In the genomic region with DNA sequence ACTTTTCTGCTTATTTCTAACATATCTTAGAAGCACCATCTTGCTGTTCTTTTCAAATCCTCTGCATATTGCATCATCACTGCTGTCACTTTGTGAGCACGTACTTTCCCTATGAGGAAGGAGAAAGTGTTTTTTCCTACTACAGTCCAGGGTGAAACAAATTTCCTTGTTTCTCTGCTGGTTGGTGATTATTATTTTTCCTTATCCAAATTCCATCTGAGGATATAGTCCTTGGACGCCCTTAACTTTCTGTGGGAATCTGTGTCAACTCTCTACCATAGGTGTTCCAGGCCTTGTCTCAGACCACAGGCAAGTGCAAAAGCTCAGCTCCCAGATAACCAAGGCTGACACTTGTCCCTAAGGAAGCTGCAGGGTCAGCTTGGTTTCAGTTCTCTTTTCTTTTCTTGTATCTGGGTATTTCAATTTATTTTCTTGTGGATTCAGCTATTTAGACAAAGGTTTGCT, we compare ENCODE assay signal across 1 cellular context.
TF ChIP-seq lines count a peak whose summit lies in the region.

No MANE protein-coding gene starts in this region.

TF ChIP-seq in K562, 482 proteins besides CTCF, POLR2A, EP300 and RAD21 (continued from another document and continues in another):
- TF ChIP-seq ZNF830 (CRISPR knock-in tag; IDR thresholded peaks at IDR 0.05) (no peak), ZNF239 (CRISPR knock-in tag; IDR thresholded peaks at IDR 0.05) (0 out of 2 replicates have a peak, but pooled peaks have one; percentile 24), ZNF696 (CRISPR knock-in tag; conservative IDR thresholded peaks at IDR 0.05) (no peak), CEBPG (CRISPR knock-in tag; IDR thresholded peaks at IDR 0.05) (peak; percentile 93), CEBPG (tag; conservative IDR thresholded peaks at IDR 0.05 in 1 of 2, IDR thresholded peaks at IDR 0.05 in 1 of 2) (peak; percentile 97 to 99), HIVEP1 (CRISPR knock-in tag; IDR thresholded peaks at IDR 0.05) (0 out of 2 replicates have a peak, but pooled peaks have one; percentile 51), NR4A1 (CRISPR knock-in tag; IDR thresholded peaks at IDR 0.05) (no peak), NR4A1 (tag; IDR thresholded peaks at IDR 0.05) (0 out of 2 replicates have a peak, but pooled peaks have one; percentile 44), C11orf30 (IDR thresholded peaks at IDR 0.05; ENCODE audit: low read depth) (peak; percentile 25; the same call in 1 of the 2 replicates), ZNF583 (CRISPR knock-in tag; IDR thresholded peaks at IDR 0.05) (0 out of 2 replicates have a peak, but pooled peaks have one; percentile 42), DPF2 (IDR thresholded peaks at IDR 0.05) (0 out of 2 replicates have a peak, but pooled peaks have one; percentile 20), LCOR (CRISPR knock-in tag; IDR thresholded peaks at IDR 0.05) (no peak), L3MBTL2 (IDR thresholded peaks at IDR 0.05) (peak; percentile 31; the same call in 1 of the 2 replicates), JUN (IDR thresholded peaks at IDR 0.05; ENCODE audit: borderline replicate concordance, low read depth, low read length) (peak; percentile 29; the same call in 1 of the 2 replicates), JUN (CRISPR knock-in tag; IDR thresholded peaks at IDR 0.05; ENCODE audit: borderline replicate concordance) (no peak), ZNF584 (CRISPR knock-in tag; IDR thresholded peaks at IDR 0.05; ENCODE audit: low read depth) (peak; percentile 72; the same call in 1 of the 2 replicates), ZNF316 (IDR thresholded peaks at IDR 0.05) (peak; percentile 13; the same call in 1 of the 2 replicates), ATF7 (IDR thresholded peaks at IDR 0.05) (peak; percentile 78), ATF1 (CRISPR knock-in tag; IDR thresholded peaks at IDR 0.05) (no peak), ATF1 (tag; IDR thresholded peaks at IDR 0.05) (peak; percentile 37), NONO (IDR thresholded peaks at IDR 0.05; ENCODE audit: low read depth in 2 of 2, low read length in 1 of 2) (no peak), ZNF717 (CRISPR knock-in tag; IDR thresholded peaks at IDR 0.05) (no peak), ZSCAN32 (CRISPR knock-in tag; IDR thresholded peaks at IDR 0.05) (peak; percentile 80), SMAD4 (CRISPR knock-in tag; conservative IDR thresholded peaks at IDR 0.05) (peak; percentile 46; the same call in 1 of the 2 replicates), NR2C2 (CRISPR knock-in tag; IDR thresholded peaks at IDR 0.05) (no peak), NR2C2 (tag; IDR thresholded peaks at IDR 0.05) (peak; percentile 9; the same call in 1 of the 2 replicates), ZNF589 (CRISPR knock-in tag; IDR thresholded peaks at IDR 0.05; ENCODE audit: low read depth) (peak; percentile 25; the same call in 1 of the 2 replicates), CEBPB (tag; IDR thresholded peaks at IDR 0.05) (peak; percentile 97), CC2D1A (IDR thresholded peaks at IDR 0.05) (no peak), MEF2D (tag; conservative IDR thresholded peaks at IDR 0.05; ENCODE audit: low read depth) (0 out of 2 replicates have a peak, but pooled peaks have one; percentile 17), PHB (CRISPR knock-in tag; IDR thresholded peaks at IDR 0.05) (no peak)
- TF ChIP-seq, protein P1, sequence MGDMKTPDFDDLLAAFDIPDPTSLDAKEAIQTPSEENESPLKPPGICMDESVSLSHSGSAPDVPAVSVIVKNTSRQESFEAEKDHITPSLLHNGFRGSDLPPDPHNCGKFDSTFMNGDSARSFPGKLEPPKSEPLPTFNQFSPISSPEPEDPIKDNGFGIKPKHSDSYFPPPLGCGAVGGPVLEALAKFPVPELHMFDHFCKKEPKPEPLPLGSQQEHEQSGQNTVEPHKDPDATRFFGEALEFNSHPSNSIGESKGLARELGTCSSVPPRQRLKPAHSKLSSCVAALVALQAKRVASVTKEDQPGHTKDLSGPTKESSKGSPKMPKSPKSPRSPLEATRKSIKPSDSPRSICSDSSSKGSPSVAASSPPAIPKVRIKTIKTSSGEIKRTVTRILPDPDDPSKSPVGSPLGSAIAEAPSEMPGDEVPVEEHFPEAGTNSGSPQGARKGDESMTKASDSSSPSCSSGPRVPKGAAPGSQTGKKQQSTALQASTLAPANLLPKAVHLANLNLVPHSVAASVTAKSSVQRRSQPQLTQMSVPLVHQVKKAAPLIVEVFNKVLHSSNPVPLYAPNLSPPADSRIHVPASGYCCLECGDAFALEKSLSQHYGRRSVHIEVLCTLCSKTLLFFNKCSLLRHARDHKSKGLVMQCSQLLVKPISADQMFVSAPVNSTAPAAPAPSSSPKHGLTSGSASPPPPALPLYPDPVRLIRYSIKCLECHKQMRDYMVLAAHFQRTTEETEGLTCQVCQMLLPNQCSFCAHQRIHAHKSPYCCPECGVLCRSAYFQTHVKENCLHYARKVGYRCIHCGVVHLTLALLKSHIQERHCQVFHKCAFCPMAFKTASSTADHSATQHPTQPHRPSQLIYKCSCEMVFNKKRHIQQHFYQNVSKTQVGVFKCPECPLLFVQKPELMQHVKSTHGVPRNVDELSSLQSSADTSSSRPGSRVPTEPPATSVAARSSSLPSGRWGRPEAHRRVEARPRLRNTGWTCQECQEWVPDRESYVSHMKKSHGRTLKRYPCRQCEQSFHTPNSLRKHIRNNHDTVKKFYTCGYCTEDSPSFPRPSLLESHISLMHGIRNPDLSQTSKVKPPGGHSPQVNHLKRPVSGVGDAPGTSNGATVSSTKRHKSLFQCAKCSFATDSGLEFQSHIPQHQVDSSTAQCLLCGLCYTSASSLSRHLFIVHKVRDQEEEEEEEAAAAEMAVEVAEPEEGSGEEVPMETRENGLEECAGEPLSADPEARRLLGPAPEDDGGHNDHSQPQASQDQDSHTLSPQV (IDR thresholded peaks at IDR 0.05): peak; percentile 62; the same call in 1 of the 2 replicates
- TF ChIP-seq, protein P2, sequence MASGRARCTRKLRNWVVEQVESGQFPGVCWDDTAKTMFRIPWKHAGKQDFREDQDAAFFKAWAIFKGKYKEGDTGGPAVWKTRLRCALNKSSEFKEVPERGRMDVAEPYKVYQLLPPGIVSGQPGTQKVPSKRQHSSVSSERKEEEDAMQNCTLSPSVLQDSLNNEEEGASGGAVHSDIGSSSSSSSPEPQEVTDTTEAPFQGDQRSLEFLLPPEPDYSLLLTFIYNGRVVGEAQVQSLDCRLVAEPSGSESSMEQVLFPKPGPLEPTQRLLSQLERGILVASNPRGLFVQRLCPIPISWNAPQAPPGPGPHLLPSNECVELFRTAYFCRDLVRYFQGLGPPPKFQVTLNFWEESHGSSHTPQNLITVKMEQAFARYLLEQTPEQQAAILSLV (tag; IDR thresholded peaks at IDR 0.05): peak; percentile 84
- TF ChIP-seq, protein P3, sequence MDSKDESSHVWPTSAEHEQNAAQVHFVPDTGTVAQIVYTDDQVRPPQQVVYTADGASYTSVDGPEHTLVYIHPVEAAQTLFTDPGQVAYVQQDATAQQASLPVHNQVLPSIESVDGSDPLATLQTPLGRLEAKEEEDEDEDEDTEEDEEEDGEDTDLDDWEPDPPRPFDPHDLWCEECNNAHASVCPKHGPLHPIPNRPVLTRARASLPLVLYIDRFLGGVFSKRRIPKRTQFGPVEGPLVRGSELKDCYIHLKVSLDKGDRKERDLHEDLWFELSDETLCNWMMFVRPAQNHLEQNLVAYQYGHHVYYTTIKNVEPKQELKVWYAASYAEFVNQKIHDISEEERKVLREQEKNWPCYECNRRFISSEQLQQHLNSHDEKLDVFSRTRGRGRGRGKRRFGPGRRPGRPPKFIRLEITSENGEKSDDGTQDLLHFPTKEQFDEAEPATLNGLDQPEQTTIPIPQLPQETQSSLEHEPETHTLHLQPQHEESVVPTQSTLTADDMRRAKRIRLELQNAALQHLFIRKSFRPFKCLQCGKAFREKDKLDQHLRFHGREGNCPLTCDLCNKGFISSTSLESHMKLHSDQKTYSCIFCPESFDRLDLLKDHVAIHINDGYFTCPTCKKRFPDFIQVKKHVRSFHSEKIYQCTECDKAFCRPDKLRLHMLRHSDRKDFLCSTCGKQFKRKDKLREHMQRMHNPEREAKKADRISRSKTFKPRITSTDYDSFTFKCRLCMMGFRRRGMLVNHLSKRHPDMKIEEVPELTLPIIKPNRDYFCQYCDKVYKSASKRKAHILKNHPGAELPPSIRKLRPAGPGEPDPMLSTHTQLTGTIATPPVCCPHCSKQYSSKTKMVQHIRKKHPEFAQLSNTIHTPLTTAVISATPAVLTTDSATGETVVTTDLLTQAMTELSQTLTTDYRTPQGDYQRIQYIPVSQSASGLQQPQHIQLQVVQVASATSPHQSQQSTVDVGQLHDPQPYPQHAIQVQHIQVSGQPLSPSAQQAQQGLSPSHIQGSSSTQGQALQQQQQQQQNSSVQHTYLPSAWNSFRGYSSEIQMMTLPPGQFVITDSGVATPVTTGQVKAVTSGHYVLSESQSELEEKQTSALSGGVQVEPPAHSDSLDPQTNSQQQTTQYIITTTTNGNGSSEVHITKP (IDR thresholded peaks at IDR 0.05; ENCODE audit: partially characterized antibody): no peak
- TF ChIP-seq, protein P4, sequence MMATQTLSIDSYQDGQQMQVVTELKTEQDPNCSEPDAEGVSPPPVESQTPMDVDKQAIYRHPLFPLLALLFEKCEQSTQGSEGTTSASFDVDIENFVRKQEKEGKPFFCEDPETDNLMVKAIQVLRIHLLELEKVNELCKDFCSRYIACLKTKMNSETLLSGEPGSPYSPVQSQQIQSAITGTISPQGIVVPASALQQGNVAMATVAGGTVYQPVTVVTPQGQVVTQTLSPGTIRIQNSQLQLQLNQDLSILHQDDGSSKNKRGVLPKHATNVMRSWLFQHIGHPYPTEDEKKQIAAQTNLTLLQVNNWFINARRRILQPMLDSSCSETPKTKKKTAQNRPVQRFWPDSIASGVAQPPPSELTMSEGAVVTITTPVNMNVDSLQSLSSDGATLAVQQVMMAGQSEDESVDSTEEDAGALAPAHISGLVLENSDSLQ (IDR thresholded peaks at IDR 0.05): peak; percentile 25; the same call in 1 of the 2 replicates
- TF ChIP-seq, protein P5, sequence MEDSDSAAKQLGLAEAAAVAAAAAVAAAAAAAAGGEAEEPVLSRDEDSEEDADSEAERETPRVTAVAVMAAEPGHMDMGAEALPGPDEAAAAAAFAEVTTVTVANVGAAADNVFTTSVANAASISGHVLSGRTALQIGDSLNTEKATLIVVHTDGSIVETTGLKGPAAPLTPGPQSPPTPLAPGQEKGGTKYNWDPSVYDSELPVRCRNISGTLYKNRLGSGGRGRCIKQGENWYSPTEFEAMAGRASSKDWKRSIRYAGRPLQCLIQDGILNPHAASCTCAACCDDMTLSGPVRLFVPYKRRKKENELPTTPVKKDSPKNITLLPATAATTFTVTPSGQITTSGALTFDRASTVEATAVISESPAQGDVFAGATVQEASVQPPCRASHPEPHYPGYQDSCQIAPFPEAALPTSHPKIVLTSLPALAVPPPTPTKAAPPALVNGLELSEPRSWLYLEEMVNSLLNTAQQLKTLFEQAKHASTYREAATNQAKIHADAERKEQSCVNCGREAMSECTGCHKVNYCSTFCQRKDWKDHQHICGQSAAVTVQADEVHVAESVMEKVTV (CRISPR knock-in tag; IDR thresholded peaks at IDR 0.05): 0 out of 2 replicates have a peak, but pooled peaks have one; percentile 22
- TF ChIP-seq, protein P6, sequence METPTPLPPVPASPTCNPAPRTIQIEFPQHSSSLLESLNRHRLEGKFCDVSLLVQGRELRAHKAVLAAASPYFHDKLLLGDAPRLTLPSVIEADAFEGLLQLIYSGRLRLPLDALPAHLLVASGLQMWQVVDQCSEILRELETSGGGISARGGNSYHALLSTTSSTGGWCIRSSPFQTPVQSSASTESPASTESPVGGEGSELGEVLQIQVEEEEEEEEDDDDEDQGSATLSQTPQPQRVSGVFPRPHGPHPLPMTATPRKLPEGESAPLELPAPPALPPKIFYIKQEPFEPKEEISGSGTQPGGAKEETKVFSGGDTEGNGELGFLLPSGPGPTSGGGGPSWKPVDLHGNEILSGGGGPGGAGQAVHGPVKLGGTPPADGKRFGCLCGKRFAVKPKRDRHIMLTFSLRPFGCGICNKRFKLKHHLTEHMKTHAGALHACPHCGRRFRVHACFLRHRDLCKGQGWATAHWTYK (CRISPR knock-in tag; IDR thresholded peaks at IDR 0.05): 0 out of 2 replicates have a peak, but pooled peaks have one; percentile 48
- TF ChIP-seq, protein P7, sequence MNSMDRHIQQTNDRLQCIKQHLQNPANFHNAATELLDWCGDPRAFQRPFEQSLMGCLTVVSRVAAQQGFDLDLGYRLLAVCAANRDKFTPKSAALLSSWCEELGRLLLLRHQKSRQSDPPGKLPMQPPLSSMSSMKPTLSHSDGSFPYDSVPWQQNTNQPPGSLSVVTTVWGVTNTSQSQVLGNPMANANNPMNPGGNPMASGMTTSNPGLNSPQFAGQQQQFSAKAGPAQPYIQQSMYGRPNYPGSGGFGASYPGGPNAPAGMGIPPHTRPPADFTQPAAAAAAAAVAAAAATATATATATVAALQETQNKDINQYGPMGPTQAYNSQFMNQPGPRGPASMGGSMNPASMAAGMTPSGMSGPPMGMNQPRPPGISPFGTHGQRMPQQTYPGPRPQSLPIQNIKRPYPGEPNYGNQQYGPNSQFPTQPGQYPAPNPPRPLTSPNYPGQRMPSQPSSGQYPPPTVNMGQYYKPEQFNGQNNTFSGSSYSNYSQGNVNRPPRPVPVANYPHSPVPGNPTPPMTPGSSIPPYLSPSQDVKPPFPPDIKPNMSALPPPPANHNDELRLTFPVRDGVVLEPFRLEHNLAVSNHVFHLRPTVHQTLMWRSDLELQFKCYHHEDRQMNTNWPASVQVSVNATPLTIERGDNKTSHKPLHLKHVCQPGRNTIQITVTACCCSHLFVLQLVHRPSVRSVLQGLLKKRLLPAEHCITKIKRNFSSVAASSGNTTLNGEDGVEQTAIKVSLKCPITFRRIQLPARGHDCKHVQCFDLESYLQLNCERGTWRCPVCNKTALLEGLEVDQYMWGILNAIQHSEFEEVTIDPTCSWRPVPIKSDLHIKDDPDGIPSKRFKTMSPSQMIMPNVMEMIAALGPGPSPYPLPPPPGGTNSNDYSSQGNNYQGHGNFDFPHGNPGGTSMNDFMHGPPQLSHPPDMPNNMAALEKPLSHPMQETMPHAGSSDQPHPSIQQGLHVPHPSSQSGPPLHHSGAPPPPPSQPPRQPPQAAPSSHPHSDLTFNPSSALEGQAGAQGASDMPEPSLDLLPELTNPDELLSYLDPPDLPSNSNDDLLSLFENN (IDR thresholded peaks at IDR 0.05; ENCODE audit: low read depth in 2 of 2, low read length in 2 of 2): no peak
- TF ChIP-seq, protein P8, sequence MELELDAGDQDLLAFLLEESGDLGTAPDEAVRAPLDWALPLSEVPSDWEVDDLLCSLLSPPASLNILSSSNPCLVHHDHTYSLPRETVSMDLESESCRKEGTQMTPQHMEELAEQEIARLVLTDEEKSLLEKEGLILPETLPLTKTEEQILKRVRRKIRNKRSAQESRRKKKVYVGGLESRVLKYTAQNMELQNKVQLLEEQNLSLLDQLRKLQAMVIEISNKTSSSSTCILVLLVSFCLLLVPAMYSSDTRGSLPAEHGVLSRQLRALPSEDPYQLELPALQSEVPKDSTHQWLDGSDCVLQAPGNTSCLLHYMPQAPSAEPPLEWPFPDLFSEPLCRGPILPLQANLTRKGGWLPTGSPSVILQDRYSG (tag; conservative IDR thresholded peaks at IDR 0.05; ENCODE audit: low read depth): 0 out of 2 replicates have a peak, but pooled peaks have one; percentile 29
- TF ChIP-seq, protein P9, sequence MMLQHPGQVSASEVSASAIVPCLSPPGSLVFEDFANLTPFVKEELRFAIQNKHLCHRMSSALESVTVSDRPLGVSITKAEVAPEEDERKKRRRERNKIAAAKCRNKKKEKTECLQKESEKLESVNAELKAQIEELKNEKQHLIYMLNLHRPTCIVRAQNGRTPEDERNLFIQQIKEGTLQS (IDR thresholded peaks at IDR 0.05): peak; percentile 99
- TF ChIP-seq, protein P9 (CRISPR knock-in tag; conservative IDR thresholded peaks at IDR 0.05): peak; percentile 92
